In genomic region chr10:93993782-93994668, GRCh38 we compare ENCODE assay signal across 8 cellular contexts. TPM values are rescaled to one million over a fixed set of nuclear protein-coding genes. Genes with fewer than 3 reads are reported as not detected.
DNase-seq lines count a peak whose midpoint lies in the region; FAIRE-seq and TF ChIP-seq lines count a peak whose summit lies in the region.

Gene PLCE1 (plus strand): TSS chr10:93993931. CDS start chr10:94031047, 37,116 bp downstream.

- H3K27ac Mint-ChIP-seq in activated CD4-positive, alpha-beta T cell treated with anti-CD3 and anti-CD28 coated beads, Interleukin-2, amount 10 ng/mL, durations not matched to agents 7 days and 5 days: no peak within 1 kb of the TSS
- H3K27ac Mint-ChIP-seq in nephron: peak within 1 kb of the TSS; percentile 53 to 94 (median 90)

- H3K9me3 ChIP-seq in WERI-Rb-1 (ENCODE audit: severe bottlenecking): no peaks in the 10 kb centered on the region

- CTCF ChIA-PET in activated CD4-positive, alpha-beta T cell treated with anti-CD3 and anti-CD28 coated beads, Interleukin-2, amount 10 ng/mL, durations not matched to agents 7 days and 5 days (lab: Charles Lee): no interaction called here

- peak within 1 kb of the TSS; percentile 67 for H3K27ac ChIP-seq in WERI-Rb-1

- H3K9me3 Mint-ChIP-seq in activated CD4-positive, alpha-beta T cell treated with anti-CD3 and anti-CD28 coated beads, Interleukin-2, amount 10 ng/mL, durations not matched to agents 7 days and 5 days: no peaks in the 10 kb centered on the region
- H3K9me3 Mint-ChIP-seq in nephron: no peaks in the 10 kb centered on the region

- no peak for DNase-seq in activated CD4-positive, alpha-beta T cell treated with anti-CD3 and anti-CD28 coated beads, Interleukin-2, amount 10 ng/mL, durations not matched to agents 7 days and 5 days
- DNase-seq in activated CD4-positive, alpha-beta T cell treated with anti-CD3 and anti-CD28 coated beads, Interleukin-2, amount 50 U/mL, for 1 hour: no peak
- no peak for DNase-seq in HTR-8/SVneo (ENCODE audit: insufficient read length, low spot score)
- DNase-seq in WERI-Rb-1: peak; percentile 67
- peak; percentile 67 to 72 for DNase-seq in frontal cortex (ENCODE audit: low spot score in 2 of 2)
- DNase-seq in middle frontal gyrus (ENCODE audit: extremely low spot score, low spot score): no peak
- DNase-seq in central memory CD4-positive, alpha-beta T cell: no peak

- peaks cover 6% of the 10 kb centered on the region for H3K4me1 Mint-ChIP-seq in activated CD4-positive, alpha-beta T cell treated with anti-CD3 and anti-CD28 coated beads, Interleukin-2, amount 10 ng/mL, durations not matched to agents 7 days and 5 days
- H3K4me1 Mint-ChIP-seq in nephron: peaks cover 68% of the 10 kb centered on the region

- POLR2A ChIA-PET in activated CD4-positive, alpha-beta T cell treated with anti-CD3 and anti-CD28 coated beads, Interleukin-2, amount 10 ng/mL, durations not matched to agents 7 days and 5 days (lab: Charles Lee): no interaction called here

- peak within 1 kb of the TSS; percentile 61 for H3K4me3 Mint-ChIP-seq in activated CD4-positive, alpha-beta T cell treated with anti-CD3 and anti-CD28 coated beads, Interleukin-2, amount 10 ng/mL, durations not matched to agents 7 days and 5 days
- peak within 1 kb of the TSS; percentile 83 to 94 (median 92) for H3K4me3 Mint-ChIP-seq in nephron

- H3K27me3 ChIP-seq in WERI-Rb-1 (ENCODE audit: insufficient read depth, low read depth, severe bottlenecking): no peaks in the 10 kb centered on the region

- H3K36me3 ChIP-seq in WERI-Rb-1: no peaks in the 10 kb centered on the region

- FAIRE-seq in HTR-8/SVneo (lab: Jason Lieb, UNC): peak; percentile 64
- FAIRE-seq in frontal cortex (lab: Jason Lieb, UNC): no peak

- no peaks in the 10 kb centered on the region for H3K36me3 Mint-ChIP-seq in activated CD4-positive, alpha-beta T cell treated with anti-CD3 and anti-CD28 coated beads, Interleukin-2, amount 10 ng/mL, durations not matched to agents 7 days and 5 days (ENCODE audit: low read depth)
- H3K36me3 Mint-ChIP-seq in nephron (ENCODE audit: low read depth): peaks cover 10% of the 10 kb centered on the region

- TF ChIP-seq CTCF in WERI-Rb-1 (IDR thresholded peaks at IDR 0.05; ENCODE audit: low read depth, low read length): 0 out of 2 replicates have a peak, but pooled peaks have one; percentile 0
- no peak for TF ChIP-seq CTCF in nephron (IDR thresholded peaks at IDR 0.05; ENCODE audit: unreplicated experiment in 3 of 3)

- H3K27me3 Mint-ChIP-seq in activated CD4-positive, alpha-beta T cell treated with anti-CD3 and anti-CD28 coated beads, Interleukin-2, amount 10 ng/mL, durations not matched to agents 7 days and 5 days: peaks cover 55% of the 10 kb centered on the region
- H3K27me3 Mint-ChIP-seq in nephron (ENCODE audit: low read depth): peaks cover 4% of the 10 kb centered on the region

- H3K4me3 ChIP-seq in WERI-Rb-1 (ENCODE audit: low read depth, low read length): peak within 1 kb of the TSS; percentile 90

RNA-seq across cellular contexts. Expression of gene PLCE1, which starts in this region (rescaled TPM):
- under 1 TPM; 0.02 to 0.04 TPM for total RNA-seq in activated CD4-positive, alpha-beta T cell treated with anti-CD3 and anti-CD28 coated beads, Interleukin-2, amount 10 ng/mL, durations not matched to agents 7 days and 5 days
- 4.9 TPM for total RNA-seq in frontal cortex

Comparison
In these comparisons a context has a peak if more than half of its experiments do, and no peak if none do; other contexts are left out.
1. DNase-seq: peak in WERI-Rb-1 (single experiment) and frontal cortex (2 of 2); none in activated CD4-positive, alpha-beta T cell treated with anti-CD3 and anti-CD28 coated beads, Interleukin-2, amount 10 ng/mL, durations not matched to agents 7 days and 5 days (single experiment), activated CD4-positive, alpha-beta T cell treated with anti-CD3 and anti-CD28 coated beads, Interleukin-2, amount 50 U/mL, for 1 hour (single experiment), HTR-8/SVneo (single experiment), middle frontal gyrus (single experiment) and central memory CD4-positive, alpha-beta T cell (single experiment).